In the genomic region with DNA sequence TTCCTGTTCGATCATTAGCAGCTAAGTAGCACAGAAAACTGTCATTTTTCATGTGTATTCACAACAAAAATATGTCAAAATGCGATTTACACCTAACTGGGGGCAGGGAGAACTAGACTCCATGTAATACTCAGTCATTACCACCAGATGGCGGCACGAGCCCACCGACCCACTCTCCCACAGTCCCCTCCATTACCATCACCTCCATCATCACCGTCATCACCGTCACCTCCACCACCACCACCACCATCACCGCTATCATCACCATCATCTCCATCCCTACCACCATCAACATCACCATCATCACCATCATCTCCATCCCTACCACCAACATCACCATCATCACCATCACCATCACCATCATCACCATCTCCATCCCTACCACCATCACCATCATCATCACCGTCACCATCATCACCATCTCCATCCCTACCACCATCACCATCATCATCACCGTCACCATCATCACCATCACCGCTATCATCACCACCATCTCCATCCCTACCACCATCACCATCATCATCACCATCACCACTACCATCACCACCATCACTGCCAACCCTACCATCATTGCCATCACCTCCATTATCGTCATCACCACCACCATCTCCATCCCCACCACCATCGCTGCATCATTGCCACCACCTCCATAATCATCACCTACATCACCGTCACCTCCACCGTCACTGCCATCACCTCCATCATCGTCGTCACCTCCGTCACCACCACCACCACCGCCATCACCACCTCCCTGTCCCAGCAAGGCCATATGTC, we compare ENCODE assay signal across 1 cellular context.
A peak's percentile ranks its signal among the peaks of the same experiment; 100 is the strongest.
TF ChIP-seq lines count a peak whose summit lies in the region.

No MANE protein-coding gene starts in this region.

TF ChIP-seq in K562, 482 proteins besides CTCF, POLR2A, EP300 and RAD21 (continued from another document and continues in another):
- TF ChIP-seq ETV5 (CRISPR knock-in tag; IDR thresholded peaks at IDR 0.05; ENCODE audit: low read depth) (no peak), CCAR2 (IDR thresholded peaks at IDR 0.05; ENCODE audit: low read depth, low read length) (no peak), ZKSCAN8 (CRISPR knock-in tag; IDR thresholded peaks at IDR 0.05) (no peak), SOX6 (IDR thresholded peaks at IDR 0.05) (no peak), MTA3 (IDR thresholded peaks at IDR 0.05; ENCODE audit: borderline replicate concordance) (no peak), MED1 (CRISPR knock-in tag; IDR thresholded peaks at IDR 0.05; ENCODE audit: borderline replicate concordance) (no peak), LARP7 (IDR thresholded peaks at IDR 0.05) (peak; percentile 98), ZKSCAN1 (IDR thresholded peaks at IDR 0.05; ENCODE audit: low read depth, low read length) (peak; percentile 36; the same call in 1 of the 2 replicates), ESRRB (CRISPR knock-in tag; IDR thresholded peaks at IDR 0.05; ENCODE audit: borderline replicate concordance) (no peak), RBBP5 (IDR thresholded peaks at IDR 0.05; ENCODE audit: borderline replicate concordance, insufficient read depth, low read length, poor library complexity, severe bottlenecking) (no peak), ZNF174 (CRISPR knock-in tag; IDR thresholded peaks at IDR 0.05) (no peak), FOXA1 (IDR thresholded peaks at IDR 0.05; ENCODE audit: borderline replicate concordance) (no peak), SRF (CRISPR knock-in tag; IDR thresholded peaks at IDR 0.05) (no peak), FOXJ2 (tag; IDR thresholded peaks at IDR 0.05) (no peak), SETDB1 (IDR thresholded peaks at IDR 0.05; ENCODE audit: low read length) (no peak), KDM5B (IDR thresholded peaks at IDR 0.05; ENCODE audit: insufficient replicate concordance, low read depth, low read length) (no peak), ZNF316 (IDR thresholded peaks at IDR 0.05) (peak; percentile 28; the same call in 1 of the 2 replicates), ZNF24 (IDR thresholded peaks at IDR 0.05) (no peak), HMG20A (CRISPR knock-in tag; conservative IDR thresholded peaks at IDR 0.05) (no peak), FOXP1 (CRISPR knock-in tag; IDR thresholded peaks at IDR 0.05) (no peak), POLR2AphosphoS2 (IDR thresholded peaks at IDR 0.05; ENCODE audit: low read length) (no peak), PURB (CRISPR knock-in tag; IDR thresholded peaks at IDR 0.05; ENCODE audit: low read depth) (no peak), SMARCE1 (IDR thresholded peaks at IDR 0.05) (0 out of 2 replicates have a peak, but pooled peaks have one; percentile 19), ZNF707 (CRISPR knock-in tag; conservative IDR thresholded peaks at IDR 0.05) (no peak), SNRNP70 (optimal IDR thresholded peaks at IDR 0.05; ENCODE audit: low read depth, low read length) (no peak), SREBF1 (IDR thresholded peaks at IDR 0.05; ENCODE audit: borderline replicate concordance, low read depth, low read length) (no peak), KAT2B (IDR thresholded peaks at IDR 0.05; ENCODE audit: low read depth, low read length) (no peak), ZNF699 (CRISPR knock-in tag; IDR thresholded peaks at IDR 0.05; ENCODE audit: insufficient replicate concordance) (no peak), HOXB6 (CRISPR knock-in tag; IDR thresholded peaks at IDR 0.05; ENCODE audit: borderline replicate concordance) (no peak), MCM2 (IDR thresholded peaks at IDR 0.05; ENCODE audit: low read depth) (no peak), ZNF384 (IDR thresholded peaks at IDR 0.05; ENCODE audit: low read depth, low read length) (no peak), ZNF143 (CRISPR knock-in tag; IDR thresholded peaks at IDR 0.05) (no peak), RAD51 (IDR thresholded peaks at IDR 0.05; ENCODE audit: borderline replicate concordance, low read depth) (no peak), ZNF778 (CRISPR knock-in tag; IDR thresholded peaks at IDR 0.05) (no peak), TRIM24 (IDR thresholded peaks at IDR 0.05) (peak; percentile 33 to 44; a peak in 1 of 4 replicates), POLR3G (IDR thresholded peaks at IDR 0.05; ENCODE audit: extremely low read depth, insufficient read length, insufficient replicate concordance) (no peak), DNMT1 (IDR thresholded peaks at IDR 0.05) (0 out of 2 replicates have a peak, but pooled peaks have one; percentile 65)
- TF ChIP-seq, protein P1, sequence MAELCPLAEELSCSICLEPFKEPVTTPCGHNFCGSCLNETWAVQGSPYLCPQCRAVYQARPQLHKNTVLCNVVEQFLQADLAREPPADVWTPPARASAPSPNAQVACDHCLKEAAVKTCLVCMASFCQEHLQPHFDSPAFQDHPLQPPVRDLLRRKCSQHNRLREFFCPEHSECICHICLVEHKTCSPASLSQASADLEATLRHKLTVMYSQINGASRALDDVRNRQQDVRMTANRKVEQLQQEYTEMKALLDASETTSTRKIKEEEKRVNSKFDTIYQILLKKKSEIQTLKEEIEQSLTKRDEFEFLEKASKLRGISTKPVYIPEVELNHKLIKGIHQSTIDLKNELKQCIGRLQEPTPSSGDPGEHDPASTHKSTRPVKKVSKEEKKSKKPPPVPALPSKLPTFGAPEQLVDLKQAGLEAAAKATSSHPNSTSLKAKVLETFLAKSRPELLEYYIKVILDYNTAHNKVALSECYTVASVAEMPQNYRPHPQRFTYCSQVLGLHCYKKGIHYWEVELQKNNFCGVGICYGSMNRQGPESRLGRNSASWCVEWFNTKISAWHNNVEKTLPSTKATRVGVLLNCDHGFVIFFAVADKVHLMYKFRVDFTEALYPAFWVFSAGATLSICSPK (IDR thresholded peaks at IDR 0.05; ENCODE audit: borderline replicate concordance) = peak; percentile 89; the same call in 1 of the 2 replicates
- TF ChIP-seq, protein P2, sequence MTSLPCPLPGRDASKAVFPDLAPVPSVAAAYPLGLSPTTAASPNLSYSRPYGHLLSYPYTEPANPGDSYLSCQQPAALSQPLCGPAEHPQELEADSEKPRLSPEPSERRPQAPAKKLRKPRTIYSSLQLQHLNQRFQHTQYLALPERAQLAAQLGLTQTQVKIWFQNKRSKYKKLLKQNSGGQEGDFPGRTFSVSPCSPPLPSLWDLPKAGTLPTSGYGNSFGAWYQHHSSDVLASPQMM (CRISPR knock-in tag; IDR thresholded peaks at IDR 0.05) = no peak
- TF ChIP-seq, protein P3, sequence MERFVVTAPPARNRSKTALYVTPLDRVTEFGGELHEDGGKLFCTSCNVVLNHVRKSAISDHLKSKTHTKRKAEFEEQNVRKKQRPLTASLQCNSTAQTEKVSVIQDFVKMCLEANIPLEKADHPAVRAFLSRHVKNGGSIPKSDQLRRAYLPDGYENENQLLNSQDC (CRISPR knock-in tag; IDR thresholded peaks at IDR 0.05) = no peak
- TF ChIP-seq, protein P4, sequence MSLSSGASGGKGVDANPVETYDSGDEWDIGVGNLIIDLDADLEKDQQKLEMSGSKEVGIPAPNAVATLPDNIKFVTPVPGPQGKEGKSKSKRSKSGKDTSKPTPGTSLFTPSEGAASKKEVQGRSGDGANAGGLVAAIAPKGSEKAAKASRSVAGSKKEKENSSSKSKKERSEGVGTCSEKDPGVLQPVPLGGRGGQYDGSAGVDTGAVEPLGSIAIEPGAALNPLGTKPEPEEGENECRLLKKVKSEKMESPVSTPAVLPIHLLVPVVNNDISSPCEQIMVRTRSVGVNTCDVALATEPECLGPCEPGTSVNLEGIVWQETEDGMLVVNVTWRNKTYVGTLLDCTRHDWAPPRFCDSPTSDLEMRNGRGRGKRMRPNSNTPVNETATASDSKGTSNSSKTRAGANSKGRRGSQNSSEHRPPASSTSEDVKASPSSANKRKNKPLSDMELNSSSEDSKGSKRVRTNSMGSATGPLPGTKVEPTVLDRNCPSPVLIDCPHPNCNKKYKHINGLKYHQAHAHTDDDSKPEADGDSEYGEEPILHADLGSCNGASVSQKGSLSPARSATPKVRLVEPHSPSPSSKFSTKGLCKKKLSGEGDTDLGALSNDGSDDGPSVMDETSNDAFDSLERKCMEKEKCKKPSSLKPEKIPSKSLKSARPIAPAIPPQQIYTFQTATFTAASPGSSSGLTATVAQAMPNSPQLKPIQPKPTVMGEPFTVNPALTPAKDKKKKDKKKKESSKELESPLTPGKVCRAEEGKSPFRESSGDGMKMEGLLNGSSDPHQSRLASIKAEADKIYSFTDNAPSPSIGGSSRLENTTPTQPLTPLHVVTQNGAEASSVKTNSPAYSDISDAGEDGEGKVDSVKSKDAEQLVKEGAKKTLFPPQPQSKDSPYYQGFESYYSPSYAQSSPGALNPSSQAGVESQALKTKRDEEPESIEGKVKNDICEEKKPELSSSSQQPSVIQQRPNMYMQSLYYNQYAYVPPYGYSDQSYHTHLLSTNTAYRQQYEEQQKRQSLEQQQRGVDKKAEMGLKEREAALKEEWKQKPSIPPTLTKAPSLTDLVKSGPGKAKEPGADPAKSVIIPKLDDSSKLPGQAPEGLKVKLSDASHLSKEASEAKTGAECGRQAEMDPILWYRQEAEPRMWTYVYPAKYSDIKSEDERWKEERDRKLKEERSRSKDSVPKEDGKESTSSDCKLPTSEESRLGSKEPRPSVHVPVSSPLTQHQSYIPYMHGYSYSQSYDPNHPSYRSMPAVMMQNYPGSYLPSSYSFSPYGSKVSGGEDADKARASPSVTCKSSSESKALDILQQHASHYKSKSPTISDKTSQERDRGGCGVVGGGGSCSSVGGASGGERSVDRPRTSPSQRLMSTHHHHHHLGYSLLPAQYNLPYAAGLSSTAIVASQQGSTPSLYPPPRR (CRISPR knock-in tag; IDR thresholded peaks at IDR 0.05; ENCODE audit: borderline replicate concordance) = no peak
- TF ChIP-seq, protein P5, sequence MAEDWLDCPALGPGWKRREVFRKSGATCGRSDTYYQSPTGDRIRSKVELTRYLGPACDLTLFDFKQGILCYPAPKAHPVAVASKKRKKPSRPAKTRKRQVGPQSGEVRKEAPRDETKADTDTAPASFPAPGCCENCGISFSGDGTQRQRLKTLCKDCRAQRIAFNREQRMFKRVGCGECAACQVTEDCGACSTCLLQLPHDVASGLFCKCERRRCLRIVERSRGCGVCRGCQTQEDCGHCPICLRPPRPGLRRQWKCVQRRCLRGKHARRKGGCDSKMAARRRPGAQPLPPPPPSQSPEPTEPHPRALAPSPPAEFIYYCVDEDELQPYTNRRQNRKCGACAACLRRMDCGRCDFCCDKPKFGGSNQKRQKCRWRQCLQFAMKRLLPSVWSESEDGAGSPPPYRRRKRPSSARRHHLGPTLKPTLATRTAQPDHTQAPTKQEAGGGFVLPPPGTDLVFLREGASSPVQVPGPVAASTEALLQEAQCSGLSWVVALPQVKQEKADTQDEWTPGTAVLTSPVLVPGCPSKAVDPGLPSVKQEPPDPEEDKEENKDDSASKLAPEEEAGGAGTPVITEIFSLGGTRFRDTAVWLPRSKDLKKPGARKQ (CRISPR knock-in tag; IDR thresholded peaks at IDR 0.05) = no peak
- TF ChIP-seq, protein P6, sequence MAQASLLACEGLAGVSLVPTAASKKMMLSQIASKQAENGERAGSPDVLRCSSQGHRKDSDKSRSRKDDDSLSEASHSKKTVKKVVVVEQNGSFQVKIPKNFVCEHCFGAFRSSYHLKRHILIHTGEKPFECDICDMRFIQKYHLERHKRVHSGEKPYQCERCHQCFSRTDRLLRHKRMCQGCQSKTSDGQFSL (CRISPR knock-in tag; IDR thresholded peaks at IDR 0.05) = 0 out of 2 replicates have a peak, but pooled peaks have one; percentile 37
- TF ChIP-seq, protein P6 (tag; IDR thresholded peaks at IDR 0.05) = no peak
- TF ChIP-seq, protein P7, sequence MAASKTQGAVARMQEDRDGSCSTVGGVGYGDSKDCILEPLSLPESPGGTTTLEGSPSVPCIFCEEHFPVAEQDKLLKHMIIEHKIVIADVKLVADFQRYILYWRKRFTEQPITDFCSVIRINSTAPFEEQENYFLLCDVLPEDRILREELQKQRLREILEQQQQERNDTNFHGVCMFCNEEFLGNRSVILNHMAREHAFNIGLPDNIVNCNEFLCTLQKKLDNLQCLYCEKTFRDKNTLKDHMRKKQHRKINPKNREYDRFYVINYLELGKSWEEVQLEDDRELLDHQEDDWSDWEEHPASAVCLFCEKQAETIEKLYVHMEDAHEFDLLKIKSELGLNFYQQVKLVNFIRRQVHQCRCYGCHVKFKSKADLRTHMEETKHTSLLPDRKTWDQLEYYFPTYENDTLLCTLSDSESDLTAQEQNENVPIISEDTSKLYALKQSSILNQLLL (CRISPR knock-in tag; IDR thresholded peaks at IDR 0.05; ENCODE audit: borderline replicate concordance) = no peak
- TF ChIP-seq, protein P8, sequence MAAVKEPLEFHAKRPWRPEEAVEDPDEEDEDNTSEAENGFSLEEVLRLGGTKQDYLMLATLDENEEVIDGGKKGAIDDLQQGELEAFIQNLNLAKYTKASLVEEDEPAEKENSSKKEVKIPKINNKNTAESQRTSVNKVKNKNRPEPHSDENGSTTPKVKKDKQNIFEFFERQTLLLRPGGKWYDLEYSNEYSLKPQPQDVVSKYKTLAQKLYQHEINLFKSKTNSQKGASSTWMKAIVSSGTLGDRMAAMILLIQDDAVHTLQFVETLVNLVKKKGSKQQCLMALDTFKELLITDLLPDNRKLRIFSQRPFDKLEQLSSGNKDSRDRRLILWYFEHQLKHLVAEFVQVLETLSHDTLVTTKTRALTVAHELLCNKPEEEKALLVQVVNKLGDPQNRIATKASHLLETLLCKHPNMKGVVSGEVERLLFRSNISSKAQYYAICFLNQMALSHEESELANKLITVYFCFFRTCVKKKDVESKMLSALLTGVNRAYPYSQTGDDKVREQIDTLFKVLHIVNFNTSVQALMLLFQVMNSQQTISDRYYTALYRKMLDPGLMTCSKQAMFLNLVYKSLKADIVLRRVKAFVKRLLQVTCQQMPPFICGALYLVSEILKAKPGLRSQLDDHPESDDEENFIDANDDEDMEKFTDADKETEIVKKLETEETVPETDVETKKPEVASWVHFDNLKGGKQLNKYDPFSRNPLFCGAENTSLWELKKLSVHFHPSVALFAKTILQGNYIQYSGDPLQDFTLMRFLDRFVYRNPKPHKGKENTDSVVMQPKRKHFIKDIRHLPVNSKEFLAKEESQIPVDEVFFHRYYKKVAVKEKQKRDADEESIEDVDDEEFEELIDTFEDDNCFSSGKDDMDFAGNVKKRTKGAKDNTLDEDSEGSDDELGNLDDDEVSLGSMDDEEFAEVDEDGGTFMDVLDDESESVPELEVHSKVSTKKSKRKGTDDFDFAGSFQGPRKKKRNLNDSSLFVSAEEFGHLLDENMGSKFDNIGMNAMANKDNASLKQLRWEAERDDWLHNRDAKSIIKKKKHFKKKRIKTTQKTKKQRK (IDR thresholded peaks at IDR 0.05; ENCODE audit: borderline replicate concordance, low read depth, low read length) = no peak
- TF ChIP-seq, protein P9, sequence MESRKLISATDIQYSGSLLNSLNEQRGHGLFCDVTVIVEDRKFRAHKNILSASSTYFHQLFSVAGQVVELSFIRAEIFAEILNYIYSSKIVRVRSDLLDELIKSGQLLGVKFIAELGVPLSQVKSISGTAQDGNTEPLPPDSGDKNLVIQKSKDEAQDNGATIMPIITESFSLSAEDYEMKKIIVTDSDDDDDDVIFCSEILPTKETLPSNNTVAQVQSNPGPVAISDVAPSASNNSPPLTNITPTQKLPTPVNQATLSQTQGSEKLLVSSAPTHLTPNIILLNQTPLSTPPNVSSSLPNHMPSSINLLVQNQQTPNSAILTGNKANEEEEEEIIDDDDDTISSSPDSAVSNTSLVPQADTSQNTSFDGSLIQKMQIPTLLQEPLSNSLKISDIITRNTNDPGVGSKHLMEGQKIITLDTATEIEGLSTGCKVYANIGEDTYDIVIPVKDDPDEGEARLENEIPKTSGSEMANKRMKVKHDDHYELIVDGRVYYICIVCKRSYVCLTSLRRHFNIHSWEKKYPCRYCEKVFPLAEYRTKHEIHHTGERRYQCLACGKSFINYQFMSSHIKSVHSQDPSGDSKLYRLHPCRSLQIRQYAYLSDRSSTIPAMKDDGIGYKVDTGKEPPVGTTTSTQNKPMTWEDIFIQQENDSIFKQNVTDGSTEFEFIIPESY (CRISPR knock-in tag; IDR thresholded peaks at IDR 0.05) = peak; percentile 65; the same call in 1 of the 2 replicates
